ENCODE assay signal across 10 cellular contexts in genomic region chr9:129351058-129351641, GRCh38.
DNase-seq lines count a peak whose midpoint lies in the region; TF ChIP-seq lines count a peak whose summit lies in the region.
"Had no signal": no experiment of that assay in that cellular context is flagged by ENCODE, and none has a peak within 500 bp of the region (broad histone marks: within the 10 kb centered on the region; RNA-seq: fewer than 3 reads in every experiment).

No MANE protein-coding gene starts in this region.

- H3K79me2 ChIP-seq in neural cell (replicated peaks; ENCODE audit: insufficient read depth, low read length), result no peaks in the 10 kb centered on the region

- peak; percentile 12 for DNase-seq in ACHN
- DNase-seq in NCI-H69 (lab: John Stamatoyannopoulos, UW), result peak; percentile 54
- peak; percentile 89 for DNase-seq in endodermal cell
- DNase-seq in SHP77 treated with DMSO at 0.1 percent for 48 hours (lab: John Stamatoyannopoulos, UW), result no peak
- no peak for DNase-seq in DMS 273 treated with DMSO at 0.1 percent for 48 hours (lab: John Stamatoyannopoulos, UW)
- no peak for DNase-seq in AG08395 (ENCODE audit: low spot score)
- no peak for DNase-seq in GDM1 (lab: John Stamatoyannopoulos, UW)
- DNase-seq: activated CD4-positive, alpha-beta memory T cell treated with anti-CD3 and anti-CD28 coated beads, Interleukin-2, amount 10 ng/mL, durations not matched to agents 7 days and 5 days; NCI-H345 had no signal

- H3K27me3 Mint-ChIP-seq in endodermal cell (ENCODE audit: insufficient read depth), result peaks cover 8% of the 10 kb centered on the region

- peak overlapping the region; percentile 63 for H3K4me3 Mint-ChIP-seq in endodermal cell
- H3K4me3 Mint-ChIP-seq: activated CD4-positive, alpha-beta memory T cell treated with anti-CD3 and anti-CD28 coated beads, Interleukin-2, amount 10 ng/mL, durations not matched to agents 7 days and 5 days had no signal

- H3K27ac ChIP-seq in endodermal cell (ENCODE audit: low read depth, low read length) (peak overlapping the region; percentile 38), neural cell (ENCODE audit: low read length) (no peak overlapping the region)

- H3K36me3 ChIP-seq in endodermal cell (ENCODE audit: control insufficient read depth, insufficient read depth, low read length), result no peaks in the 10 kb centered on the region
- no peaks in the 10 kb centered on the region for H3K36me3 ChIP-seq in neural cell (ENCODE audit: insufficient read depth, low read length)

- in situ Hi-C loops in ACHN (cut with HindIII; ENCODE audit: low pct_ligation_motif_present, low pct_unique_long_range_greater_than_20kb, low sequenced_read_pairs), result no loop called here

- peak; percentile 43 for TF ChIP-seq RAD21 in neural cell (conservative IDR thresholded peaks at IDR 0.05)

- peaks cover 16% of the 10 kb centered on the region for H3K4me1 Mint-ChIP-seq in endodermal cell

- peaks cover 6% of the 10 kb centered on the region for H3K9me3 Mint-ChIP-seq in endodermal cell

- H3K36me3 Mint-ChIP-seq in endodermal cell (ENCODE audit: low read depth), result no peaks in the 10 kb centered on the region

- H3K9me2 ChIP-seq in neural cell (ENCODE audit: insufficient read depth, low read length), result no peaks in the 10 kb centered on the region

- no peak for TF ChIP-seq EP300 in neural cell (conservative IDR thresholded peaks at IDR 0.05; ENCODE audit: poor library complexity, severe bottlenecking)

- H3K27me3 ChIP-seq in endodermal cell (ENCODE audit: control insufficient read depth, insufficient read depth, low read length, poor library complexity, severe bottlenecking) (no peaks in the 10 kb centered on the region), neural cell (ENCODE audit: insufficient read depth, low read depth, low read length) (no peaks in the 10 kb centered on the region)

- H2AFZ ChIP-seq in neural cell (ENCODE audit: low read depth, low read length), result no peak overlapping the region

- H3K9me3 ChIP-seq in endodermal cell (ENCODE audit: control insufficient read depth, low read length) (peaks cover 5% of the 10 kb centered on the region), neural cell (ENCODE audit: low read length) (no peaks in the 10 kb centered on the region)

- no peak overlapping the region for H3K4me2 ChIP-seq in neural cell (ENCODE audit: low read length)

- no peaks in the 10 kb centered on the region for H3K4me1 ChIP-seq in endodermal cell (ENCODE audit: control insufficient read depth, insufficient read depth, low read length)

- H3K27ac Mint-ChIP-seq in endodermal cell, result no peak overlapping the region
- H3K27ac Mint-ChIP-seq: activated CD4-positive, alpha-beta memory T cell treated with anti-CD3 and anti-CD28 coated beads, Interleukin-2, amount 10 ng/mL, durations not matched to agents 7 days and 5 days had no signal

- TF ChIP-seq CTCF in endodermal cell (conservative IDR thresholded peaks at IDR 0.05) (peak; percentile 22), neural cell (IDR thresholded peaks at IDR 0.05; ENCODE audit: poor library complexity, severe bottlenecking) (peak; percentile 27)

- no peaks in the 10 kb centered on the region for H3F3A ChIP-seq in neural cell (ENCODE audit: insufficient read depth, low read length, poor library complexity, severe bottlenecking)

- H3K4me3 ChIP-seq in endodermal cell (ENCODE audit: low read length), result no peak overlapping the region
- H3K4me3 ChIP-seq in neural cell (ENCODE audit: low read length), result no peak overlapping the region

- no peaks in the 10 kb centered on the region for H4K20me1 ChIP-seq in neural cell (ENCODE audit: insufficient read depth)

- WGBS in endodermal cell (ENCODE audit: insufficient coverage in 1 of 2, insufficient read length in 1 of 2), 2 experiments, result 16% methylated on average over 14 of the region's 14 CpGs; no CpG with 5 or more reads in 1 of the 2 experiments

- no peak overlapping the region for H3K9ac ChIP-seq in endodermal cell (ENCODE audit: extremely low read depth, low read length, poor library complexity, severe bottlenecking)
- peak overlapping the region; percentile 60 for H3K9ac ChIP-seq in neural cell (ENCODE audit: low read length)

TF ChIP-seq in neural cell, 6 proteins besides CTCF, POLR2A, EP300 and RAD21:
- no peak for TF ChIP-seq REST (IDR thresholded peaks at IDR 0.05; ENCODE audit: borderline replicate concordance)
- TF ChIP-seq POLR2AphosphoS5 (IDR thresholded peaks at IDR 0.05), result no peak
- no peak for TF ChIP-seq EZH2 (IDR thresholded peaks at IDR 0.05; ENCODE audit: borderline replicate concordance, insufficient read depth, low read length, poor library complexity, severe bottlenecking)
- no peak for TF ChIP-seq SMC3 (conservative IDR thresholded peaks at IDR 0.05; ENCODE audit: poor library complexity)
- no peak for TF ChIP-seq MXI1 (conservative IDR thresholded peaks at IDR 0.05; ENCODE audit: poor library complexity, severe bottlenecking)
TF ChIP-seq in neural cell: peak in this region for 0.

Comparison
In these comparisons a context has a peak if more than half of its experiments do, and no peak if none do; other contexts are left out.
1. DNase-seq: peak in ACHN (single experiment), NCI-H69 (single experiment) and endodermal cell (single experiment); none in SHP77 treated with DMSO at 0.1 percent for 48 hours (single experiment), DMS 273 treated with DMSO at 0.1 percent for 48 hours (single experiment), AG08395 (single experiment) and GDM1 (single experiment).